Comparison of ENCODE assay signal across 10 cellular contexts in the genomic region with DNA sequence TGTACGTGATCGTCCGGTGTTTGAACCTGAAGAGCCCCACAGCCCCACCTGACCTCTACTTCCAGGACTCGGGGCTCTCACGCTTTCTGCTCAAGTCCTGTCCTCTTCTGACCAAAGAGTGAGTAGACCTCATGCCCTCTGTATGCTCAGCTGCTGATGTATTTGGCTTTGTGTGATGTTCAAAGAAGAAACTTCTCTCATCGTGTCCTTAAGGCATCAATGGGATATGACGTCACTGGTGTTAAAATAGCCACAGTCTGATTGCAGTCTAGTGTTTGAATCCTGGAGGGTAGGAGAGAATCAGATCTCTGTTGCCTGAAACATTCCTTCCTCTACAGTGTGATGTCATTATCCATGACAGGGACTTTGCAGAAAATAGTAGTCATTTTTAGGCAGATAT. TPM values are rescaled to one million over a fixed set of nuclear protein-coding genes. Genes with fewer than 3 reads are reported as not detected.
A peak's percentile ranks its signal among the peaks of the same experiment; 100 is the strongest.
DNase-seq lines count a peak whose midpoint lies in the region; FAIRE-seq and TF ChIP-seq lines count a peak whose summit lies in the region.
"Had no signal": no experiment of that assay in that cellular context is flagged by ENCODE, and none has a peak within 500 bp of the region (broad histone marks: within the 10 kb centered on the region; RNA-seq: fewer than 3 reads in every experiment).

No MANE protein-coding gene starts in this region.

- H4K5ac ChIP-seq in H1 (ENCODE audit: insufficient read length, low read depth, low read length), result no peak overlapping the region

- H3K23ac ChIP-seq in H1 (ENCODE audit: insufficient read length) (no peak overlapping the region), neuronal stem cell (ENCODE audit: low read depth, low read length, poor library complexity) (no peak overlapping the region), trophoblast cell (ENCODE audit: low read length) (no peak overlapping the region)

- intact Hi-C loops in posterior cingulate gyrus (cut with DNase I), result no loop called here

- H3K79me1 ChIP-seq in H1 (ENCODE audit: low read depth, low read length) (no peaks in the 10 kb centered on the region), neuronal stem cell (ENCODE audit: low read depth, low read length) (no peaks in the 10 kb centered on the region), trophoblast cell (ENCODE audit: low read length) (peaks cover 2% of the 10 kb centered on the region)

- no peak for TF ChIP-seq RAD21 in H1 (IDR thresholded peaks at IDR 0.05 in 1 of 2, conservative IDR thresholded peaks at IDR 0.05 in 1 of 2; ENCODE audit: low read depth in 2 of 2, low read length in 2 of 2)

- H3K56ac ChIP-seq in H1 (replicated peaks; ENCODE audit: insufficient read length, low read depth, low read length), result no peak overlapping the region

- H3K4ac ChIP-seq in H1 (replicated peaks; ENCODE audit: insufficient read length, low read depth, low read length), result no peak overlapping the region
- no peak overlapping the region for H3K4ac ChIP-seq in neuronal stem cell (ENCODE audit: low read length)
- H3K4ac ChIP-seq in trophoblast cell (ENCODE audit: low read depth, low read length), result no peak overlapping the region

- CTCF ChIA-PET in H1 (lab: Charles Lee; ENCODE audit: partially characterized antibody), result interaction anchor here (2.6 to 23.0 kb wide), 5 partner anchors 12 to 59 kb away, joined by 8 to 297 read pairs (median 21); no protein-coding TSS in a partner anchor

- H2AK5ac ChIP-seq in H1 (ENCODE audit: low read depth, low read length) (no peak overlapping the region), neuronal stem cell (ENCODE audit: low read depth, low read length) (peak overlapping the region; percentile 3), trophoblast cell (ENCODE audit: low read length) (no peak overlapping the region)

- POLR2A ChIA-PET in H1 (lab: Charles Lee; ENCODE audit: partially characterized antibody), result interaction anchor here (3.9 kb wide), 1 partner anchor 17 kb away, joined by 20 read pairs; no protein-coding TSS in a partner anchor

- TF ChIP-seq EP300 in H1 (IDR thresholded peaks at IDR 0.05; ENCODE audit: borderline replicate concordance in 1 of 2, low read depth in 2 of 2, low read length in 2 of 2), result no peak

- H3K4me3 ChIP-seq in H1 (ENCODE audit: extremely low read depth in 1 of 4, insufficient read depth in 2 of 4, low read depth in 3 of 4, low read length in 4 of 4) (no peak overlapping the region), neuronal stem cell (ENCODE audit: low read length in 2 of 2) (no peak overlapping the region), trophoblast cell (ENCODE audit: low read depth, low read length) (no peak overlapping the region)
- H3K4me3 ChIP-seq: smooth muscle cell had no signal

- H3K14ac ChIP-seq in H1 (ENCODE audit: insufficient read length) (no peak overlapping the region), neuronal stem cell (ENCODE audit: low read length) (no peak overlapping the region), trophoblast cell (ENCODE audit: low read length) (no peak overlapping the region)

- peak overlapping the region; percentile 83 for H4K91ac ChIP-seq in H1 (replicated peaks; ENCODE audit: insufficient read length, low read length)
- H4K91ac ChIP-seq in neuronal stem cell (ENCODE audit: low read depth, low read length, poor library complexity), result no peak overlapping the region
- H4K91ac ChIP-seq in trophoblast cell (ENCODE audit: low read depth, low read length), result no peak overlapping the region

- peak overlapping the region; percentile 76; the same call in 1 of the 2 replicates for H3K27ac ChIP-seq in H1 (ENCODE audit: low read depth, low read length)
- H3K27ac ChIP-seq in neuronal stem cell (replicated peaks; ENCODE audit: low read length), result no peak overlapping the region
- H3K27ac ChIP-seq in trophoblast cell (ENCODE audit: low read depth, low read length), result no peak overlapping the region

- no peak overlapping the region for H4K12ac ChIP-seq in trophoblast cell (ENCODE audit: low read depth, low read length)

- H2BK120ac ChIP-seq in H1 (replicated peaks; ENCODE audit: low read depth, low read length) (no peak overlapping the region), neuronal stem cell (ENCODE audit: low read depth, low read length) (no peak overlapping the region), trophoblast cell (ENCODE audit: insufficient read depth, low read length, poor library complexity) (no peak overlapping the region)

- 95% methylated on average over 7 of the region's 7 CpGs; no CpG with 5 or more reads in 1 of the 2 experiments for WGBS in H1 (ENCODE audit: extremely low coverage in 1 of 2, insufficient coverage in 1 of 2, insufficient read length in 1 of 2, insufficient replicate concordance in 2 of 2, low coverage in 1 of 2, low lambda C conversion rate in 2 of 2, missing lambda C conversion rate in 1 of 2), 2 experiments
- no CpG with 5 or more reads among the region's 7 CpGs for WGBS in neuronal stem cell (ENCODE audit: extremely low coverage in 2 of 2, insufficient read length in 2 of 2, insufficient replicate concordance in 1 of 2), 2 donors
- no CpG with 5 or more reads among the region's 7 CpGs for WGBS in trophoblast cell (ENCODE audit: extremely low coverage, insufficient coverage, insufficient read length)

- H2BK5ac ChIP-seq in H1 (ENCODE audit: low read depth, low read length) (0 out of 2 replicates have a peak overlapping the region, but pooled peaks have one; percentile 15), neuronal stem cell (ENCODE audit: low read length) (no peak overlapping the region), trophoblast cell (ENCODE audit: low read depth, low read length, poor library complexity) (no peak overlapping the region)

- H3K23me2 ChIP-seq in H1 (ENCODE audit: low read depth, low read length), result no peaks in the 10 kb centered on the region

- TF ChIP-seq POLR2A in H1 (IDR thresholded peaks at IDR 0.05; ENCODE audit: control extremely low read depth in 1 of 2, low read depth in 2 of 2, low read length in 2 of 2), result no peak

- no peak overlapping the region for H2AFZ ChIP-seq in H1 (ENCODE audit: low read length)
- H2AFZ ChIP-seq in neuronal stem cell (ENCODE audit: low read length), result no peak overlapping the region
- no peak overlapping the region for H2AFZ ChIP-seq in trophoblast cell (ENCODE audit: insufficient read depth, low read length, poor library complexity)

- no peaks in the 10 kb centered on the region for H4K20me1 ChIP-seq in H1 (replicated peaks in 1 of 2; ENCODE audit: control insufficient read depth in 1 of 2, insufficient read depth in 2 of 2, low read length in 2 of 2)

- H2BK20ac ChIP-seq in H1 (ENCODE audit: low read length), result no peak overlapping the region

- peaks cover 6 to 31% (median 15%) of the 10 kb centered on the region in 4 experiments for H3K4me1 ChIP-seq in H1 (replicated peaks in 1 of 4; ENCODE audit: control insufficient read depth in 3 of 4, insufficient read depth in 4 of 4, low read length in 3 of 4)
- H3K4me1 ChIP-seq in neuronal stem cell (ENCODE audit: control insufficient read depth in 2 of 2, insufficient read depth in 1 of 2, low read depth in 1 of 2, low read length in 2 of 2), result peaks cover 11 to 15% of the 10 kb centered on the region in 2 donors
- peaks cover 14 to 24% of the 10 kb centered on the region in 2 experiments for H3K4me1 ChIP-seq in trophoblast cell (ENCODE audit: control insufficient read depth in 1 of 2, insufficient read depth in 2 of 2, low read length in 2 of 2)

- H4K8ac ChIP-seq in H1 (ENCODE audit: extremely low read depth, insufficient read depth, low read length) (no peak overlapping the region), neuronal stem cell (ENCODE audit: low read depth, low read length) (no peak overlapping the region), trophoblast cell (ENCODE audit: low read depth, low read length) (no peak overlapping the region)

- H2BK15ac ChIP-seq in H1 (ENCODE audit: low read length), result no peak overlapping the region
- no peak overlapping the region for H2BK15ac ChIP-seq in neuronal stem cell (ENCODE audit: low read length)

- H3K9ac ChIP-seq in H1 (replicated peaks in 1 of 4; ENCODE audit: extremely low read depth in 1 of 4, low read depth in 3 of 4, low read length in 3 of 4), result no peak overlapping the region
- H3K9ac ChIP-seq in neuronal stem cell (ENCODE audit: low read depth, low read length, poor library complexity), result no peak overlapping the region
- no peak overlapping the region for H3K9ac ChIP-seq in trophoblast cell (ENCODE audit: low read length)

- H2BK12ac ChIP-seq in H1 (ENCODE audit: low read depth, low read length) (no peak overlapping the region; the same call in 1 of the 2 replicates), neuronal stem cell (ENCODE audit: low read length) (no peak overlapping the region), trophoblast cell (ENCODE audit: low read length) (no peak overlapping the region)

- H3K79me2 ChIP-seq in H1 (ENCODE audit: control insufficient read depth in 1 of 2, insufficient read depth in 2 of 2, low read length in 2 of 2), result no peaks in the 10 kb centered on the region
- H3K79me2 ChIP-seq in trophoblast cell (ENCODE audit: control insufficient read depth, insufficient read depth, low read length, poor library complexity), result peaks cover 2% of the 10 kb centered on the region

- H3K9me3 ChIP-seq in H1 (ENCODE audit: insufficient read depth in 2 of 2, low read depth in 1 of 2, low read length in 1 of 2) (no peaks in the 10 kb centered on the region), neuronal stem cell (replicated peaks in 1 of 2; ENCODE audit: control insufficient read depth in 2 of 2, insufficient read depth in 1 of 2, low read depth in 1 of 2, low read length in 2 of 2) (no peaks in the 10 kb centered on the region), trophoblast cell (ENCODE audit: insufficient read depth, low read depth, low read length) (no peaks in the 10 kb centered on the region)
- H3K9me3 ChIP-seq: BE2C had no signal

- H3K18ac ChIP-seq in H1 (ENCODE audit: extremely low read depth, low read length) (no peak overlapping the region), neuronal stem cell (ENCODE audit: low read length) (peak overlapping the region; percentile 36), trophoblast cell (ENCODE audit: low read length) (no peak overlapping the region)

- FAIRE-seq in H1 (lab: Jason Lieb, UNC), result no peak

- H3K4me2 ChIP-seq in H1 (ENCODE audit: insufficient read depth in 1 of 2, low read depth in 2 of 2, low read length in 2 of 2), result peak overlapping the region in 1 of 2 experiments; percentile 38; a peak in 1 of 4 replicates
- H3K4me2 ChIP-seq in neuronal stem cell (ENCODE audit: insufficient read depth, low read length, poor library complexity, severe bottlenecking), result no peak overlapping the region
- no peak overlapping the region for H3K4me2 ChIP-seq in trophoblast cell (ENCODE audit: low read length)
- H3K4me2 ChIP-seq: smooth muscle cell had no signal

- TF ChIP-seq CTCF in H1 (IDR thresholded peaks at IDR 0.05; ENCODE audit: control extremely low read depth in 1 of 3, insufficient read depth in 1 of 3, low read depth in 1 of 3, low read length in 3 of 3), result no peak

- DNase-seq in DMS153 treated with DMSO at 0.1 percent for 48 hours (lab: John Stamatoyannopoulos, UW; ENCODE audit: unreplicated experiment) (peak; percentile 39), NCI-H510A treated with DMSO at 0.1 percent for 48 hours (lab: John Stamatoyannopoulos, UW) (peak; percentile 94), H1 (ENCODE audit: low read depth in 1 of 2, low spot score in 2 of 2) (no peak), neuronal stem cell (ENCODE audit: low spot score) (no peak), posterior cingulate gyrus (no peak), SK-N-DZ (ENCODE audit: low spot score) (no peak), trophoblast cell (no peak), epidermal melanocyte (ENCODE audit: insufficient read length, low spot score) (no peak)
- DNase-seq: BE2C had no signal

- H3K27me3 ChIP-seq in H1 (replicated peaks in 1 of 4; ENCODE audit: control insufficient read depth in 3 of 4, extremely low read depth in 1 of 4, insufficient read depth in 3 of 4, low read length in 3 of 4) (no peaks in the 10 kb centered on the region), neuronal stem cell (ENCODE audit: control insufficient read depth in 3 of 3, insufficient read depth in 3 of 3, low read depth in 1 of 3, low read length in 3 of 3) (no peaks in the 10 kb centered on the region), trophoblast cell (ENCODE audit: insufficient read depth, low read length) (no peaks in the 10 kb centered on the region)
- H3K27me3 ChIP-seq: BE2C had no signal

- H3K36me3 ChIP-seq in H1 (ENCODE audit: control insufficient read depth in 2 of 4, insufficient read depth in 4 of 4, low read length in 3 of 4) (no peaks in the 10 kb centered on the region), neuronal stem cell (replicated peaks in 1 of 2; ENCODE audit: control insufficient read depth in 2 of 2, insufficient read depth in 2 of 2, low read length in 2 of 2) (peaks cover 5 to 37% of the 10 kb centered on the region in 2 donors), trophoblast cell (ENCODE audit: control insufficient read depth in 1 of 2, insufficient read depth in 2 of 2, low read length in 2 of 2) (peaks cover 0 to 3% of the 10 kb centered on the region in 2 experiments)

RNA-seq across cellular contexts. Expression of a gene that starts 28.1 kb away (rescaled TPM):
- total RNA-seq in H1 (2021; fragmentation: NEBNext Ultra II Directional; extraction: Animal tissue kit (Norgen Biotek cat#: 25700)), result 23.7 and 27.6 TPM in 2 replicates
- polyA plus RNA-seq in H1 (2011; rRNA removed), result 9.1 and 9.7 TPM in 2 replicates
- 11.2 TPM for polyA plus RNA-seq in H1 (2011; cell fraction: cytosol; rRNA removed)
- polyA plus RNA-seq in H1 (2011; cell fraction: nucleus; rRNA removed), result 16.6 TPM
- 9.4 to 15.8 TPM (median 15.5 TPM) in 4 replicates for polyA plus RNA-seq in H1 (2012, experiment 1 of 2)
- polyA plus RNA-seq in H1 (2012, experiment 2 of 2), result 1.7 TPM
- polyA plus RNA-seq in H1 (2013, experiment 1 of 2), result 13.6 TPM
- polyA plus RNA-seq in H1 (2013, experiment 2 of 2), result 16.3 TPM
- polyA minus RNA-seq in H1 (2011; rRNA and poly(A)+ RNA removed), result 78.4 and 110 TPM in 2 replicates
- polyA minus RNA-seq in H1 (2011; cell fraction: cytosol; rRNA and poly(A)+ RNA removed), result 11.8 TPM
- 26.8 TPM for polyA minus RNA-seq in H1 (2011; cell fraction: nucleus; rRNA and poly(A)+ RNA removed)
- 7.2 TPM for polyA plus RNA-seq in neuronal stem cell (2013, experiment 1 of 2)
- 7.2 TPM for polyA plus RNA-seq in neuronal stem cell (2013, experiment 2 of 2)
- 8.2 and 13.7 TPM in 2 replicates for polyA plus RNA-seq in SK-N-DZ (2014; cell fraction: cytosol; rRNA removed)
- 3.5 and 5.1 TPM in 2 replicates for polyA plus RNA-seq in SK-N-DZ (2014; cell fraction: nucleus; rRNA removed)
- polyA plus RNA-seq in trophoblast cell (2013), result 12.4 and 13.4 TPM in 2 replicates

Comparison
In these comparisons a context has a peak if more than half of its experiments do, and no peak if none do; other contexts are left out.
1. DNase-seq: peak in DMS153 treated with DMSO at 0.1 percent for 48 hours (single experiment) and NCI-H510A treated with DMSO at 0.1 percent for 48 hours (single experiment); none in H1 (0 of 2), neuronal stem cell (single experiment), posterior cingulate gyrus (0 of 10), SK-N-DZ (single experiment), trophoblast cell (0 of 2) and epidermal melanocyte (single experiment).